Comparison of ENCODE assay signal across 8 cellular contexts in the genomic region with DNA sequence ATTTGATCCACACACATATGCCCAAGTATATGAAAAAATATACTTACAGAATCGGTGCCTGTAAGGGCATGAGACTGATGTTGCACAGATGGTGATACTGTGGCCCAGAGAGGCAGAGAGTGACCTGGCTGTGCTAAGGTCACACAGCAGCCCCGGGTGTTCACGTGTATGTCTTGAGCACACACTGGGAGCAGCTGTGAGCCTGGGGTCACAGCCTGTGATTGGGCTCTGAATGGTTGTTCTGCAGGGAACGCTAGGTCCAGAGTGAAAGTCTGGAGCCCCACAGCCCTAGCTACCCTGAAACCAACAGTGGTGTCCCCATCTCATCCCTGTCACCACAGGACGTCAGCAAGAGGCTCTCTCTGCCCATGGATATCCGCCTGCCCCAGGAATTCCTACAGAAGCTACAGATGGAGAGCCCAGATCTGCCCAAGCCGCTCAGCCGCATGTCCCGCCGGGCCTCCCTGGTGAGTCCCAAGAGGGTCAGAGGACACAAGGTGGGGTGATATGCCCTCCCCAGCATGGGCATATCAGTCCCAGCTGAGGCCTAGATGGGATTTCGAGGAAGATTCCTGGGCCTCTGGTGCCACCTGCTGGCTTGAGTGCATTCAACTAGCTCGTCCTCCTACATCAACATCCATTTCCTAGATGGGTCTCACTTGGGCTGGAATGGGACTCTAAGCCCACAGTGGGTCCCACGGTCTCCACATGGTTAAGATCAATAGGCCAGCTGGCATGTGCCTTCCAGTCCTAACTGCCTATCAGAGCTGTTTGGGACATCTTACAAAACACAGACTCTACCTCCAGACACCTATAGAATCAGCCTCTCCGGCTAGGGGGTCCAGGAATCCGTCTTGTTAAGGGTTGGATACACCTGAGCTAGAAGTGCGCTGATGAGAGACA. TPM values are rescaled to one million over a fixed set of nuclear protein-coding genes. Genes with fewer than 3 reads are reported as not detected.
DNase-seq lines count a peak whose midpoint lies in the region; ATAC-seq and TF ChIP-seq lines count a peak whose summit lies in the region.

No MANE protein-coding gene starts in this region.

- peaks cover 0 to 4% (median 0%) of the 10 kb centered on the region in 5 donors for H3K27me3 Mint-ChIP-seq in naive thymus-derived CD4-positive, alpha-beta T cell
- H3K27me3 Mint-ChIP-seq in stimulated activated memory B cell treated with anti-CD40 and anti-IgM and Interleukin-4, amounts not matched to agents 10 μg/mL and 1 μg/mL and 100 μg/mL, for 72 hours, result peaks cover 28% of the 10 kb centered on the region

- ATAC-seq in IMR-90 (ENCODE audit: low read depth), result peak; percentile 76
- peak; percentile 60 for ATAC-seq in naive thymus-derived CD4-positive, alpha-beta T cell
- peak; percentile 65 for ATAC-seq in stimulated activated memory B cell treated with anti-CD40 and anti-IgM and Interleukin-4, amounts not matched to agents 10 μg/mL and 1 μg/mL and 100 μg/mL, for 72 hours
- ATAC-seq in GM21447 (IDR thresholded peaks at IDR 0.05; ENCODE audit: unreplicated experiment), result no peak

- H2BK120ac ChIP-seq in IMR-90 (ENCODE audit: low read depth, low read length), result no peak overlapping the region

- H3K27me3 ChIP-seq in IMR-90 (ENCODE audit: control insufficient read depth, insufficient read depth, low read length), result peaks cover 29% of the 10 kb centered on the region
- H3K27me3 ChIP-seq in naive thymus-derived CD4-positive, alpha-beta T cell (ENCODE audit: control insufficient read depth in 2 of 2, insufficient read depth in 2 of 2, low read length in 2 of 2), result no peaks in the 10 kb centered on the region

- no peak overlapping the region for H3K56ac ChIP-seq in IMR-90 (ENCODE audit: extremely low read depth, insufficient read depth, low read length)

- no peak overlapping the region for H3K27ac Mint-ChIP-seq in naive thymus-derived CD4-positive, alpha-beta T cell
- H3K27ac Mint-ChIP-seq in stimulated activated memory B cell treated with anti-CD40 and anti-IgM and Interleukin-4, amounts not matched to agents 10 μg/mL and 1 μg/mL and 100 μg/mL, for 72 hours, result no peak overlapping the region

- in situ Hi-C loops in Caki2 (cut with HindIII; ENCODE audit: low pct_unique_long_range_greater_than_20kb, low sequenced_read_pairs), result no loop called here
- in situ Hi-C loops in IMR-90 (cut with MboI; ENCODE audit: low sequenced_read_pairs), result loop anchor here (5.0 kb wide), 2 partner anchors 37 to 187 kb away; no protein-coding TSS in a partner anchor

- H3K4me3 ChIP-seq in IMR-90 (ENCODE audit: insufficient read depth, low read depth, low read length), result no peak overlapping the region
- H3K4me3 ChIP-seq in OCI-LY7 (ENCODE audit: low read depth, low read length, poor library complexity, severe bottlenecking), result no peak overlapping the region
- H3K4me3 ChIP-seq in epithelial cell of proximal tubule (ENCODE audit: low read depth, low read length), result no peak overlapping the region
- no peak overlapping the region for H3K4me3 ChIP-seq in naive thymus-derived CD4-positive, alpha-beta T cell (ENCODE audit: low read length)

- H3K79me2 ChIP-seq in OCI-LY7 (ENCODE audit: insufficient read depth, low read depth, low read length), result no peaks in the 10 kb centered on the region

- dilution Hi-C loops in IMR-90 (cut with HindIII; ENCODE audit: low sequenced_read_pairs, unreplicated experiment), result no loop called here

- H3K23ac ChIP-seq in IMR-90 (ENCODE audit: low read depth, low read length), result no peak overlapping the region

- H3K4me1 Mint-ChIP-seq in naive thymus-derived CD4-positive, alpha-beta T cell, result peaks cover 0 to 3% (median 0%) of the 10 kb centered on the region in 7 donors
- peaks cover 3% of the 10 kb centered on the region for H3K4me1 Mint-ChIP-seq in stimulated activated memory B cell treated with anti-CD40 and anti-IgM and Interleukin-4, amounts not matched to agents 10 μg/mL and 1 μg/mL and 100 μg/mL, for 72 hours

- no peak overlapping the region for H3K27ac ChIP-seq in IMR-90 (ENCODE audit: insufficient read depth, low read length)
- no peak overlapping the region for H3K27ac ChIP-seq in OCI-LY7 (ENCODE audit: low read depth, low read length, poor library complexity, severe bottlenecking)
- H3K27ac ChIP-seq in naive thymus-derived CD4-positive, alpha-beta T cell (ENCODE audit: low read depth, low read length), result no peak overlapping the region

- no peaks in the 10 kb centered on the region for H3K9me1 ChIP-seq in IMR-90 (ENCODE audit: insufficient read depth, low read length)

- no peak overlapping the region for H3K18ac ChIP-seq in IMR-90 (ENCODE audit: low read depth, low read length)

- no peak overlapping the region for H4K8ac ChIP-seq in IMR-90 (ENCODE audit: low read depth in 2 of 2, low read length in 2 of 2)

- H3K9me2 ChIP-seq in OCI-LY7 (ENCODE audit: insufficient read depth, low read length), result no peaks in the 10 kb centered on the region

- H3K36me3 ChIP-seq in IMR-90 (ENCODE audit: control insufficient read depth, insufficient read depth, low read length) (no peaks in the 10 kb centered on the region), OCI-LY7 (ENCODE audit: insufficient read depth, low read length) (no peaks in the 10 kb centered on the region)
- H3K36me3 ChIP-seq in naive thymus-derived CD4-positive, alpha-beta T cell (ENCODE audit: control insufficient read depth in 2 of 3, insufficient read depth in 3 of 3, low read length in 3 of 3), result no peaks in the 10 kb centered on the region

- TF ChIP-seq RAD21 in IMR-90 (IDR thresholded peaks at IDR 0.05; ENCODE audit: low read length), result peak; percentile 91

- no peak overlapping the region for H2BK15ac ChIP-seq in IMR-90 (ENCODE audit: low read depth, low read length)

- CTCF ChIA-PET in IMR-90 (lab: Yijun Ruan, JAX) (interaction anchor here (0.6 to 3.9 kb wide), 17 partner anchors 11 to 254 kb away, joined by 3 to 52 read pairs (median 5); no protein-coding TSS in a partner anchor), OCI-LY7 (lab: Charles Lee; ENCODE audit: unreplicated experiment) (interaction anchor here (0.7 to 2.5 kb wide), 9 partner anchors 11 to 191 kb away, joined by 3 to 21 read pairs (median 4); no protein-coding TSS in a partner anchor)
- CTCF ChIA-PET in naive thymus-derived CD4-positive, alpha-beta T cell (lab: Charles Lee), result interaction anchor here (0.5 to 12.1 kb wide), 41 partner anchors 9 to 1134 kb away, joined by 3 to 154 read pairs (median 4); a partner anchor contains a TSS

- H3K79me1 ChIP-seq in IMR-90 (ENCODE audit: low read depth in 1 of 2, low read length in 2 of 2), result no peaks in the 10 kb centered on the region

- no peak overlapping the region for H3K4me3 Mint-ChIP-seq in naive thymus-derived CD4-positive, alpha-beta T cell
- H3K4me3 Mint-ChIP-seq in stimulated activated memory B cell treated with anti-CD40 and anti-IgM and Interleukin-4, amounts not matched to agents 10 μg/mL and 1 μg/mL and 100 μg/mL, for 72 hours, result no peak overlapping the region

- POLR2A ChIA-PET in IMR-90 (lab: Charles Lee; ENCODE audit: unreplicated experiment), result no interaction called here
- POLR2A ChIA-PET in OCI-LY7 (lab: Charles Lee), result interaction anchor here (0.6 to 1.0 kb wide), 5 partner anchors 15 to 918 kb away, joined by 3 to 5 read pairs (median 3); no protein-coding TSS in a partner anchor
- POLR2A ChIA-PET in naive thymus-derived CD4-positive, alpha-beta T cell (lab: Charles Lee), result interaction anchor here (1.1 kb wide), 1 partner anchor 37 kb away, joined by 5 read pairs; no protein-coding TSS in a partner anchor

- no peak overlapping the region for H3K14ac ChIP-seq in IMR-90 (replicated peaks; ENCODE audit: low read depth, low read length)

- no peak overlapping the region for H2BK5ac ChIP-seq in IMR-90 (ENCODE audit: low read depth, low read length, poor library complexity, severe bottlenecking)

- H3K9me3 ChIP-seq in IMR-90 (ENCODE audit: control insufficient read depth, insufficient read depth, low read length) (no peaks in the 10 kb centered on the region), OCI-LY7 (ENCODE audit: low read length) (no peaks in the 10 kb centered on the region)
- no peaks in the 10 kb centered on the region for H3K9me3 ChIP-seq in naive thymus-derived CD4-positive, alpha-beta T cell (ENCODE audit: control insufficient read depth in 2 of 3, low read length in 3 of 3)

- TF ChIP-seq CTCF in IMR-90 (conservative IDR thresholded peaks at IDR 0.05; ENCODE audit: low read depth, low read length) (peak; percentile 84), OCI-LY7 (conservative IDR thresholded peaks at IDR 0.05; ENCODE audit: low read length) (peak; percentile 90), epithelial cell of proximal tubule (conservative IDR thresholded peaks at IDR 0.05; ENCODE audit: low read depth, low read length) (peak; percentile 84)

- no peak overlapping the region for H3K9ac ChIP-seq in IMR-90 (ENCODE audit: low read depth, low read length)

- H4K5ac ChIP-seq in IMR-90 (ENCODE audit: low read depth, low read length), result no peak overlapping the region

- no peak overlapping the region for H2AK9ac ChIP-seq in IMR-90 (replicated peaks; ENCODE audit: low read depth, low read length, poor library complexity)

- H3K36me3 Mint-ChIP-seq in naive thymus-derived CD4-positive, alpha-beta T cell, result no peaks in the 10 kb centered on the region
- no peaks in the 10 kb centered on the region for H3K36me3 Mint-ChIP-seq in stimulated activated memory B cell treated with anti-CD40 and anti-IgM and Interleukin-4, amounts not matched to agents 10 μg/mL and 1 μg/mL and 100 μg/mL, for 72 hours

- H3K9me3 Mint-ChIP-seq in naive thymus-derived CD4-positive, alpha-beta T cell, result no peaks in the 10 kb centered on the region
- no peaks in the 10 kb centered on the region for H3K9me3 Mint-ChIP-seq in stimulated activated memory B cell treated with anti-CD40 and anti-IgM and Interleukin-4, amounts not matched to agents 10 μg/mL and 1 μg/mL and 100 μg/mL, for 72 hours

- no peak overlapping the region for H3K4ac ChIP-seq in IMR-90 (ENCODE audit: low read depth, low read length)

- H4K91ac ChIP-seq in IMR-90 (ENCODE audit: insufficient read depth, low read depth, low read length), result no peak overlapping the region

- H3K4me2 ChIP-seq in IMR-90 (ENCODE audit: low read depth, low read length) (no peak overlapping the region), OCI-LY7 (ENCODE audit: low read length) (no peak overlapping the region)

- DNase-seq in Caki2 (ENCODE audit: low read depth) (peak; percentile 37), IMR-90 (peak; percentile 59), OCI-LY7 (ENCODE audit: low spot score) (peak; percentile 79), activated T-cell treated with anti-CD3 and anti-CD28 coated beads for 1 hour (ENCODE audit: low read depth) (peak; percentile 67), epithelial cell of proximal tubule (ENCODE audit: low read depth) (no peak)
- DNase-seq in naive thymus-derived CD4-positive, alpha-beta T cell, result peak; percentile 42 to 69 (median 62)

- H3K4me1 ChIP-seq in IMR-90 (ENCODE audit: control insufficient read depth, insufficient read depth, low read length) (peaks cover 3% of the 10 kb centered on the region; the same call in 1 of the 2 replicates), OCI-LY7 (ENCODE audit: insufficient read depth, low read length, poor library complexity, severe bottlenecking) (no peaks in the 10 kb centered on the region)
- no peaks in the 10 kb centered on the region for H3K4me1 ChIP-seq in naive thymus-derived CD4-positive, alpha-beta T cell (ENCODE audit: control insufficient read depth in 2 of 2, insufficient read depth in 2 of 2, low read length in 2 of 2)

- peak overlapping the region; percentile 15 for H2AFZ ChIP-seq in IMR-90 (replicated peaks; ENCODE audit: low read length, poor library complexity)
- H2AFZ ChIP-seq in OCI-LY7 (ENCODE audit: low read length), result no peak overlapping the region

- no peak overlapping the region for H2AK5ac ChIP-seq in IMR-90 (ENCODE audit: low read depth, low read length)

- intact Hi-C loops in IMR-90 (cut with micrococcal nuclease) (loop anchor here (1.0 kb wide), 3 partner anchors 36 to 189 kb away; no protein-coding TSS in a partner anchor), OCI-LY7 (cut with micrococcal nuclease; ENCODE audit: unreplicated experiment) (loop anchor here (1.0 to 2.0 kb wide), 4 partner anchors 36 to 189 kb away; no protein-coding TSS in a partner anchor)
- intact Hi-C loops in naive thymus-derived CD4-positive, alpha-beta T cell (cut with micrococcal nuclease), result loop anchor here (1.0 to 2.0 kb wide), 6 partner anchors 36 to 251 kb away; no protein-coding TSS in a partner anchor

- no peaks in the 10 kb centered on the region for H4K20me1 ChIP-seq in IMR-90 (ENCODE audit: insufficient read depth, low read length)
- H4K20me1 ChIP-seq in OCI-LY7 (ENCODE audit: insufficient read depth, low read length), result no peaks in the 10 kb centered on the region

- TF ChIP-seq POLR2A in IMR-90 (IDR thresholded peaks at IDR 0.05; ENCODE audit: low read depth, low read length), result no peak

- BruUV-seq in IMR-90 (replicated peaks; lab: Mats Ljungman, UMichigan) (no TSS peak), OCI-LY7 (replicated peaks; lab: Mats Ljungman, UMichigan) (no TSS peak)

- H2BK20ac ChIP-seq in IMR-90 (ENCODE audit: low read depth, low read length), result no peak overlapping the region

- WGBS in IMR-90 (ENCODE audit: extremely low coverage in 2 of 2, insufficient read length in 1 of 2), 2 experiments, result 43% methylated on average over 4 of the region's 16 CpGs; no CpG with 5 or more reads in 1 of the 2 experiments

RNA-seq across cellular contexts. Expression of a gene that starts 19.7 kb away (rescaled TPM):
- total RNA-seq in Caki2 (2014; rRNA removed; shearing (Covaris generic); ENCODE audit: low replicate concordance), result 4.5 and 17.4 TPM in 2 replicates
- total RNA-seq in IMR-90 (2012; rRNA removed), result 0.18 and 0.28 TPM in 2 replicates
- 0.34 and 0.48 TPM in 2 replicates for polyA plus RNA-seq in IMR-90 (2012; rRNA removed)
- polyA plus RNA-seq in IMR-90 (2012; cell fraction: cytosol; rRNA removed), result 0.17 and 0.56 TPM in 2 replicates
- polyA plus RNA-seq in IMR-90 (2012; cell fraction: nucleus; rRNA removed; ENCODE audit: low replicate concordance), result 1.7 and 2.8 TPM in 2 replicates
- total RNA-seq in OCI-LY7 (2014; rRNA removed; shearing (Covaris generic)), result 10.1 and 10.9 TPM in 2 replicates
- total RNA-seq in OCI-LY7 (2022), result 21.2 and 24.1 TPM in 2 replicates
- total RNA-seq in epithelial cell of proximal tubule, result 4.6 and 17.3 TPM in 2 replicates
- 1 to 10 TPM in 4 of 5 experiments, under 1 TPM in 1; 0.85 to 3.6 (median 3.0) TPM for total RNA-seq in naive thymus-derived CD4-positive, alpha-beta T cell
- 1 to 10 TPM in 1 of 2 donors, under 1 TPM in 1; 0.20 to 1.8 TPM for polyA plus RNA-seq in naive thymus-derived CD4-positive, alpha-beta T cell
